8 cellular contexts compared by ENCODE assay signal in genomic region chr11:16603890-16604783, GRCh38.
DNase-seq lines count a peak whose midpoint lies in the region; ATAC-seq and TF ChIP-seq lines count a peak whose summit lies in the region.

No MANE protein-coding gene starts in this region.

- no peak for TF ChIP-seq CTCF in fibroblast of mammary gland (conservative IDR thresholded peaks at IDR 0.05; ENCODE audit: control insufficient read depth, insufficient read depth, low read depth, low read length)
- no peak for TF ChIP-seq CTCF in natural killer cell (IDR thresholded peaks at IDR 0.05)

- peak; percentile 66 for DNase-seq in ELF-1 (ENCODE audit: low read depth, low spot score)
- DNase-seq in SK-N-MC (ENCODE audit: low read depth, low spot score), result no peak
- DNase-seq in fibroblast of mammary gland (ENCODE audit: low read depth), result no peak
- no peak for DNase-seq in natural killer cell
- DNase-seq in NK-92 (lab: John Stamatoyannopoulos, UW; ENCODE audit: unreplicated experiment), result no peak

- ATAC-seq in natural killer cell (no peak), GM21737 (IDR thresholded peaks at IDR 0.05; ENCODE audit: unreplicated experiment) (no peak), HG02610 (IDR thresholded peaks at IDR 0.05; ENCODE audit: unreplicated experiment) (no peak), HG03175 (IDR thresholded peaks at IDR 0.05; ENCODE audit: unreplicated experiment) (no peak)

- peaks cover 11% of the 10 kb centered on the region; the same call in 1 of the 2 replicates for H3K36me3 ChIP-seq in SK-N-MC (ENCODE audit: insufficient read depth, low read length)

- H3K4me3 ChIP-seq in SK-N-MC (peak overlapping the region; percentile 97), fibroblast of mammary gland (ENCODE audit: control insufficient read depth, low read depth, low read length) (peak overlapping the region; percentile 19)

- H3K9me3 Mint-ChIP-seq in natural killer cell, result no peaks in the 10 kb centered on the region

- intact Hi-C loops in natural killer cell (cut with micrococcal nuclease), result no loop called here

- peaks cover 10 to 18% of the 10 kb centered on the region in 2 donors for H3K4me1 Mint-ChIP-seq in natural killer cell

- no peaks in the 10 kb centered on the region for H3K9me3 ChIP-seq in SK-N-MC (ENCODE audit: low read depth, low read length)

- H3K27ac Mint-ChIP-seq in natural killer cell, result no peak overlapping the region

- H3K4me3 Mint-ChIP-seq in natural killer cell, result peak overlapping the region; percentile 63

- H3K9ac ChIP-seq in SK-N-MC (ENCODE audit: insufficient read length), result peak overlapping the region; percentile 98

- peaks cover 7% of the 10 kb centered on the region for H3K36me3 Mint-ChIP-seq in natural killer cell

- peaks cover 36 to 40% of the 10 kb centered on the region in 2 donors for H3K27me3 Mint-ChIP-seq in natural killer cell (ENCODE audit: low read depth in 2 of 2)

- peak overlapping the region; percentile 97 for H3K27ac ChIP-seq in SK-N-MC
